ENCODE assay signal across 9 cellular contexts in genomic region chr2:54666741-54667639, GRCh38. TPM values are rescaled to one million over a fixed set of nuclear protein-coding genes. Genes with fewer than 3 reads are reported as not detected.
DNase-seq lines count a peak whose midpoint lies in the region; ATAC-seq and TF ChIP-seq lines count a peak whose summit lies in the region.
"Had no signal": no experiment of that assay in that cellular context is flagged by ENCODE, and none has a peak within 500 bp of the region (broad histone marks: within the 10 kb centered on the region; RNA-seq: fewer than 3 reads in every experiment).

No MANE protein-coding gene starts in this region.

- no peak for TF ChIP-seq CTCF in OCI-LY7 (conservative IDR thresholded peaks at IDR 0.05; ENCODE audit: low read length)

- no peaks in the 10 kb centered on the region for H3K9me2 ChIP-seq in OCI-LY7 (ENCODE audit: insufficient read depth, low read length)

- H3K79me2 ChIP-seq in OCI-LY7 (ENCODE audit: insufficient read depth, low read depth, low read length) = no peaks in the 10 kb centered on the region

- H3K9me3 Mint-ChIP-seq in stimulated activated naive CD8-positive, alpha-beta T cell treated with anti-CD3 and anti-CD28 coated beads, Interleukin-15, Interleukin-2, amounts not matched to agents 100 ng/mL and 50 ng/mL, for 24 hours = no peaks in the 10 kb centered on the region
- H3K9me3 Mint-ChIP-seq in naive thymus-derived CD8-positive, alpha-beta T cell = no peaks in the 10 kb centered on the region

- no peak overlapping the region for H3K27ac ChIP-seq in OCI-LY7 (ENCODE audit: low read depth, low read length, poor library complexity, severe bottlenecking)

- no peak overlapping the region for H3K4me3 ChIP-seq in OCI-LY7 (ENCODE audit: low read depth, low read length, poor library complexity, severe bottlenecking)

- H3K4me1 ChIP-seq in OCI-LY7 (ENCODE audit: insufficient read depth, low read length, poor library complexity, severe bottlenecking) = no peaks in the 10 kb centered on the region

- peaks cover 14% of the 10 kb centered on the region for H3K4me1 Mint-ChIP-seq in stimulated activated naive CD8-positive, alpha-beta T cell treated with anti-CD3 and anti-CD28 coated beads, Interleukin-15, Interleukin-2, amounts not matched to agents 100 ng/mL and 50 ng/mL, for 24 hours (ENCODE audit: low read depth)
- H3K4me1 Mint-ChIP-seq in naive thymus-derived CD8-positive, alpha-beta T cell = peaks cover 5 to 10% (median 9%) of the 10 kb centered on the region in 4 donors

- no peaks in the 10 kb centered on the region for H3K27me3 Mint-ChIP-seq in stimulated activated naive CD8-positive, alpha-beta T cell treated with anti-CD3 and anti-CD28 coated beads, Interleukin-15, Interleukin-2, amounts not matched to agents 100 ng/mL and 50 ng/mL, for 24 hours
- no peaks in the 10 kb centered on the region for H3K27me3 Mint-ChIP-seq in naive thymus-derived CD8-positive, alpha-beta T cell

- H2AFZ ChIP-seq in OCI-LY7 (ENCODE audit: low read length) = no peak overlapping the region

- CTCF ChIA-PET in OCI-LY7 (lab: Charles Lee; ENCODE audit: unreplicated experiment) = interaction anchor here (0.9 to 2.3 kb wide), 4 partner anchors 9 to 142 kb away, joined by 3 to 11 read pairs (median 6); no protein-coding TSS in a partner anchor

- BruUV-seq in OCI-LY7 (replicated peaks; lab: Mats Ljungman, UMichigan) = no TSS peak

- ATAC-seq in stimulated activated naive CD8-positive, alpha-beta T cell treated with anti-CD3 and anti-CD28 coated beads, Interleukin-15, Interleukin-2, amounts not matched to agents 100 U/mL and 50 U/mL, for 24 hours = no peak
- no peak for ATAC-seq in naive thymus-derived CD8-positive, alpha-beta T cell
- ATAC-seq in HG02623 (IDR thresholded peaks at IDR 0.05; ENCODE audit: unreplicated experiment) = no peak

- no peak overlapping the region for H3K4me2 ChIP-seq in OCI-LY7 (ENCODE audit: low read length)

- H3K36me3 Mint-ChIP-seq in stimulated activated naive CD8-positive, alpha-beta T cell treated with anti-CD3 and anti-CD28 coated beads, Interleukin-15, Interleukin-2, amounts not matched to agents 100 ng/mL and 50 ng/mL, for 24 hours (ENCODE audit: low read depth) = peaks cover 62% of the 10 kb centered on the region
- peaks cover 15 to 90% (median 29%) of the 10 kb centered on the region in 3 donors for H3K36me3 Mint-ChIP-seq in naive thymus-derived CD8-positive, alpha-beta T cell

- POLR2A ChIA-PET in naive thymus-derived CD8-positive, alpha-beta T cell (lab: Charles Lee) = no interaction called here
- POLR2A ChIA-PET in OCI-LY7 (lab: Charles Lee) = interaction anchor here (0.6 to 1.3 kb wide), 5 partner anchors 9 to 39 kb away, joined by 3 to 4 read pairs (median 3); no protein-coding TSS in a partner anchor

- no peaks in the 10 kb centered on the region for H3K9me3 ChIP-seq in OCI-LY7 (ENCODE audit: low read length)
- H3K9me3 ChIP-seq: BE2C had no signal

- H3K4me3 Mint-ChIP-seq in stimulated activated naive CD8-positive, alpha-beta T cell treated with anti-CD3 and anti-CD28 coated beads, Interleukin-15, Interleukin-2, amounts not matched to agents 100 ng/mL and 50 ng/mL, for 24 hours = no peak overlapping the region
- H3K4me3 Mint-ChIP-seq in naive thymus-derived CD8-positive, alpha-beta T cell = no peak overlapping the region

- no peaks in the 10 kb centered on the region for H4K20me1 ChIP-seq in OCI-LY7 (ENCODE audit: insufficient read depth, low read length)

- intact Hi-C loops in OCI-LY7 (cut with micrococcal nuclease; ENCODE audit: unreplicated experiment) = loop anchor here (5.0 to 10.0 kb wide), 2 partner anchors 170 to 308 kb away; no protein-coding TSS in a partner anchor

- peak overlapping the region; percentile 39 for H3K27ac Mint-ChIP-seq in stimulated activated naive CD8-positive, alpha-beta T cell treated with anti-CD3 and anti-CD28 coated beads, Interleukin-15, Interleukin-2, amounts not matched to agents 100 ng/mL and 50 ng/mL, for 24 hours
- peak overlapping the region in 8 of 10 donors; percentile 31 to 84 (median 74) for H3K27ac Mint-ChIP-seq in naive thymus-derived CD8-positive, alpha-beta T cell

- no peak for DNase-seq in stimulated activated naive CD8-positive, alpha-beta T cell treated with anti-CD3 and anti-CD28 coated beads, Interleukin-15, Interleukin-2, amounts not matched to agents 100 U/mL and 50 U/mL, for 24 hours
- peak; percentile 50 for DNase-seq in fibroblast of peridontal ligament (ENCODE audit: extremely low read depth)
- DNase-seq in naive thymus-derived CD8-positive, alpha-beta T cell = no peak
- no peak for DNase-seq in OCI-LY7 (ENCODE audit: low spot score)
- DNase-seq in kidney glomerular epithelial cell (lab: John Stamatoyannopoulos, UW) = no peak
- no peak for DNase-seq in NCI-H345 treated with DMSO at 0.1 percent for 48 hours (lab: John Stamatoyannopoulos, UW; ENCODE audit: unreplicated experiment)
- DNase-seq: BE2C had no signal

- peaks cover 91% of the 10 kb centered on the region for H3K36me3 ChIP-seq in OCI-LY7 (ENCODE audit: insufficient read depth, low read length)

RNA-seq across cellular contexts. Expression of gene EML6, which starts 56.5 kb away (rescaled TPM):
- total RNA-seq in naive thymus-derived CD8-positive, alpha-beta T cell = 1 to 10 TPM; 1.4 to 3.3 TPM
- under 1 TPM in 1 of 3 donors, not detected in 2; 0.03 TPM for polyA plus RNA-seq in naive thymus-derived CD8-positive, alpha-beta T cell
- 298 and 367 TPM in 2 replicates for total RNA-seq in OCI-LY7 (2014; rRNA removed; shearing (Covaris generic))
- total RNA-seq in OCI-LY7 (2022) = 310 and 338 TPM in 2 replicates

Comparison
In these comparisons a context has a peak if more than half of its experiments do, and no peak if none do; other contexts are left out.
1. RNA of gene EML6, which starts 56.5 kb away (total RNA-seq): 298 to 367 TPM in OCI-LY7; 1.4 to 3.3 TPM in naive thymus-derived CD8-positive, alpha-beta T cell; every median in the first group is over 10 times any median in the second.